In the genomic region with DNA sequence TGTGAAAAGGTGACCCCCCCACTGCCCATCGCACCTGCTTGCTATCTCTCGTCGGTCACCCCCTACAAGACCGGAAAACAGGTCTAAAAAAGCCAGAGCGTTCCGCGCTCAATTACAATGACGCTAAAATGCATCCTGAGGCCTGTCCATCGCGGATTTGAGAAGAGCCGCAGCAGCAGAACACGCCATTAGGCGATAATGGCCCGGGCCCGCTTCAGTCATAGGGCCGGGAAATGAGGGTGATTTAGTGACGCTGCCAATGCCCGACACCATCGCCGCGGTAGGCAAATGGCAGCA, we compare ENCODE assay signal across 19 cellular contexts.
DNase-seq lines count a peak whose midpoint lies in the region; ATAC-seq, FAIRE-seq and TF ChIP-seq lines count a peak whose summit lies in the region.
"Had no signal": no experiment of that assay in that cellular context is flagged by ENCODE, and none has a peak within 500 bp of the region (broad histone marks: within the 10 kb centered on the region; RNA-seq: fewer than 3 reads in every experiment).

No MANE protein-coding gene starts in this region.

- TF ChIP-seq CTCF in Calu3 (IDR thresholded peaks at IDR 0.05; ENCODE audit: unreplicated experiment), result no peak
- TF ChIP-seq CTCF in endothelial cell of umbilical vein (IDR thresholded peaks at IDR 0.05; ENCODE audit: extremely low read depth in 1 of 2, insufficient read depth in 1 of 2, low read depth in 1 of 2, low read length in 2 of 2), result no peak

- H3K36me3 ChIP-seq in endothelial cell of umbilical vein (ENCODE audit: control insufficient read depth in 2 of 2, extremely low read depth in 1 of 2, insufficient read depth in 2 of 2, low read length in 2 of 2), result no peaks in the 10 kb centered on the region
- H3K36me3 ChIP-seq in neuronal stem cell (replicated peaks in 1 of 2; ENCODE audit: control insufficient read depth in 2 of 2, insufficient read depth in 2 of 2, low read length in 2 of 2), result no peaks in the 10 kb centered on the region
- H3K36me3 ChIP-seq: BLaER1 treated with 17β-estradiol and CSF1 and Interleukin-3, amounts not matched to agents 10 nM and 100 nM; MG63 had no signal

- H3K4me1 Mint-ChIP-seq in Calu3 (ENCODE audit: low read depth, unreplicated experiment), result peaks cover 35% of the 10 kb centered on the region

- H2BK5ac ChIP-seq in neuronal stem cell (ENCODE audit: low read length), result no peak overlapping the region

- H4K8ac ChIP-seq in neuronal stem cell (ENCODE audit: low read depth, low read length), result no peak overlapping the region

- no peak overlapping the region for H3K14ac ChIP-seq in neuronal stem cell (ENCODE audit: low read length)

- no peak overlapping the region for H3K9ac ChIP-seq in endothelial cell of umbilical vein (replicated peaks; ENCODE audit: extremely low read depth, insufficient read depth, low read length)
- no peak overlapping the region for H3K9ac ChIP-seq in neuronal stem cell (ENCODE audit: low read depth, low read length, poor library complexity)
- H3K9ac ChIP-seq: BLaER1 treated with 17β-estradiol and CSF1 and Interleukin-3, amounts not matched to agents 10 nM and 100 nM had no signal

- H3K9me3 ChIP-seq in endothelial cell of umbilical vein (replicated peaks; ENCODE audit: control insufficient read depth, insufficient read depth, low read length) (no peaks in the 10 kb centered on the region), neuronal stem cell (replicated peaks in 1 of 2; ENCODE audit: control insufficient read depth in 2 of 2, insufficient read depth in 1 of 2, low read depth in 1 of 2, low read length in 2 of 2) (no peaks in the 10 kb centered on the region)
- H3K9me3 ChIP-seq: BLaER1 treated with 17β-estradiol and CSF1 and Interleukin-3, amounts not matched to agents 10 nM and 100 nM; MG63 had no signal

- no peak overlapping the region for H3K18ac ChIP-seq in neuronal stem cell (ENCODE audit: low read length)

- H3K4ac ChIP-seq in neuronal stem cell (ENCODE audit: low read length), result no peak overlapping the region

- no peaks in the 10 kb centered on the region for H3K9me3 Mint-ChIP-seq in Calu3 (ENCODE audit: low read depth, unreplicated experiment)
- H3K9me3 Mint-ChIP-seq: CD4-positive, alpha-beta T cell had no signal

- no peak for TF ChIP-seq POLR2A in endothelial cell of umbilical vein (IDR thresholded peaks at IDR 0.05; ENCODE audit: low read depth, low read length)

- H2AK5ac ChIP-seq in neuronal stem cell (ENCODE audit: low read depth, low read length), result no peak overlapping the region

- no peaks in the 10 kb centered on the region for H3K79me2 ChIP-seq in endothelial cell of umbilical vein (ENCODE audit: control insufficient read depth, insufficient read depth, low read length)

- H3K4me1 ChIP-seq in endothelial cell of umbilical vein (ENCODE audit: control insufficient read depth, extremely low read depth, insufficient read depth, low read length) (no peaks in the 10 kb centered on the region), neuronal stem cell (ENCODE audit: control insufficient read depth in 2 of 2, insufficient read depth in 1 of 2, low read depth in 1 of 2, low read length in 2 of 2) (peaks cover 0 to 2% of the 10 kb centered on the region in 2 donors)

- peaks cover 7 to 8% of the 10 kb centered on the region in 2 experiments for H3K27me3 ChIP-seq in endothelial cell of umbilical vein (ENCODE audit: control insufficient read depth in 2 of 2, insufficient read depth in 2 of 2, low read length in 2 of 2)
- no peaks in the 10 kb centered on the region for H3K27me3 ChIP-seq in neuronal stem cell (ENCODE audit: control insufficient read depth in 3 of 3, insufficient read depth in 3 of 3, low read depth in 1 of 3, low read length in 3 of 3)
- H3K27me3 ChIP-seq: BLaER1 treated with 17β-estradiol and CSF1 and Interleukin-3, amounts not matched to agents 10 nM and 100 nM; MG63 had no signal

- H3K4me3 Mint-ChIP-seq in Calu3 (ENCODE audit: low read depth, unreplicated experiment), result no peak overlapping the region
- H3K4me3 Mint-ChIP-seq: CD4-positive, alpha-beta T cell had no signal

- H2BK12ac ChIP-seq in neuronal stem cell (ENCODE audit: low read length), result no peak overlapping the region

- H3K27ac Mint-ChIP-seq in Calu3 (ENCODE audit: unreplicated experiment), result peak overlapping the region; percentile 47
- H3K27ac Mint-ChIP-seq: CD4-positive, alpha-beta T cell had no signal

- CTCF ChIA-PET in Calu3 (lab: Charles Lee) (interaction anchor here (1.9 kb wide), 1 partner anchor 85 kb away, joined by 6 read pairs; no protein-coding TSS in a partner anchor), endothelial cell of umbilical vein (lab: Charles Lee) (interaction anchor here (0.6 to 4.8 kb wide), 20 partner anchors 8 to 827 kb away, joined by 3 to 76 read pairs (median 4); no protein-coding TSS in a partner anchor)

- no peaks in the 10 kb centered on the region for H3K27me3 Mint-ChIP-seq in Calu3 (ENCODE audit: unreplicated experiment)

- dilution Hi-C loops in endothelial cell of umbilical vein (cut with MboI; ENCODE audit: extremely low pct_ligation_motif_present, low sequenced_read_pairs), result no loop called here

- no peaks in the 10 kb centered on the region for H3K9me1 ChIP-seq in endothelial cell of umbilical vein (replicated peaks; ENCODE audit: control insufficient read depth, extremely low read depth, insufficient read depth, low read length)

- no peak for DNase-seq in Calu3
- DNase-seq in NCI-H69 (lab: John Stamatoyannopoulos, UW), result peak; percentile 74
- DNase-seq in endothelial cell of umbilical vein (ENCODE audit: low read depth, low spot score), result no peak
- no peak for DNase-seq in neuronal stem cell (ENCODE audit: low spot score)
- DNase-seq in mucosa of gallbladder (ENCODE audit: low spot score), result no peak
- no peak for DNase-seq in HuH-7 (ENCODE audit: low spot score)
- DNase-seq: CD4-positive, alpha-beta T cell; DMS53; IMR-90; KG1; MG63; NCI-H1105 treated with DMSO at 0.1 percent for 48 hours; NCI-H2029; NCI-H526 treated with DMSO at 0.1 percent for 48 hours; SHP77 had no signal

- H3K23ac ChIP-seq in neuronal stem cell (ENCODE audit: low read depth, low read length, poor library complexity), result no peak overlapping the region

- intact Hi-C loops in Calu3 (cut with micrococcal nuclease; ENCODE audit: unreplicated experiment) (loop anchor here (5.0 to 10.0 kb wide), 3 partner anchors 180 to 847 kb away; partner anchors contain the start of gene CTBS), endothelial cell of umbilical vein (cut with micrococcal nuclease) (no loop called here)

- POLR2A ChIA-PET in endothelial cell of umbilical vein (lab: Charles Lee), result no interaction called here

- H2BK120ac ChIP-seq in neuronal stem cell (ENCODE audit: low read depth, low read length), result no peak overlapping the region

- no peaks in the 10 kb centered on the region for H4K20me1 ChIP-seq in endothelial cell of umbilical vein (replicated peaks; ENCODE audit: control insufficient read depth, extremely low read depth, insufficient read depth, low read length)
- H4K20me1 ChIP-seq: BLaER1 treated with 17β-estradiol and CSF1 and Interleukin-3, amounts not matched to agents 10 nM and 100 nM had no signal

- H3K79me1 ChIP-seq in neuronal stem cell (ENCODE audit: low read depth, low read length), result no peaks in the 10 kb centered on the region

- H3K27ac ChIP-seq in endothelial cell of umbilical vein (ENCODE audit: insufficient read depth, low read depth, low read length), result no peak overlapping the region
- H3K27ac ChIP-seq in neuronal stem cell (replicated peaks; ENCODE audit: low read length), result no peak overlapping the region
- H3K27ac ChIP-seq: BLaER1 treated with 17β-estradiol and CSF1 and Interleukin-3, amounts not matched to agents 10 nM and 100 nM; RWPE1 had no signal

- no TSS peak for BruUV-seq in Calu3 (replicated peaks; lab: Mats Ljungman, UMichigan)
- BruUV-seq in endothelial cell of umbilical vein (replicated peaks; lab: Mats Ljungman, UMichigan), result no TSS peak

- no peak overlapping the region for H4K91ac ChIP-seq in neuronal stem cell (ENCODE audit: low read depth, low read length, poor library complexity)

- no peak overlapping the region for H3K4me3 ChIP-seq in endothelial cell of umbilical vein (replicated peaks in 1 of 3; ENCODE audit: insufficient read depth in 1 of 3, low read depth in 1 of 3, low read length in 3 of 3)
- H3K4me3 ChIP-seq in neuronal stem cell (ENCODE audit: low read length in 2 of 2), result no peak overlapping the region
- H3K4me3 ChIP-seq: BLaER1 treated with 17β-estradiol and CSF1 and Interleukin-3, amounts not matched to agents 10 nM and 100 nM; GM12878; MG63 had no signal

- no peak overlapping the region for H2BK15ac ChIP-seq in neuronal stem cell (ENCODE audit: low read length)

- H3K4me2 ChIP-seq in endothelial cell of umbilical vein (ENCODE audit: insufficient read depth, low read length) (no peak overlapping the region), neuronal stem cell (ENCODE audit: insufficient read depth, low read length, poor library complexity, severe bottlenecking) (no peak overlapping the region)
- H3K4me2 ChIP-seq: BLaER1 treated with 17β-estradiol and CSF1 and Interleukin-3, amounts not matched to agents 10 nM and 100 nM had no signal

- ATAC-seq in HG02973 (IDR thresholded peaks at IDR 0.05; ENCODE audit: unreplicated experiment), result no peak
- ATAC-seq: GM12878 had no signal

- H3K36me3 Mint-ChIP-seq in Calu3 (ENCODE audit: insufficient read depth, unreplicated experiment), result no peaks in the 10 kb centered on the region

- no peak for FAIRE-seq in endothelial cell of umbilical vein (lab: Jason Lieb, UNC)
- FAIRE-seq: GM12878 had no signal

- H2AFZ ChIP-seq in endothelial cell of umbilical vein (ENCODE audit: low read depth, low read length), result peak overlapping the region; percentile 70
- H2AFZ ChIP-seq in neuronal stem cell (ENCODE audit: low read length), result peak overlapping the region; percentile 40

- WGBS in neuronal stem cell (ENCODE audit: extremely low coverage in 2 of 2, insufficient read length in 2 of 2, insufficient replicate concordance in 1 of 2), 2 donors, result no CpG with 5 or more reads among the region's 21 CpGs

TF ChIP-seq in endothelial cell of umbilical vein, 7 proteins besides CTCF, POLR2A, EP300 and RAD21:
- TF ChIP-seq, protein P1, sequence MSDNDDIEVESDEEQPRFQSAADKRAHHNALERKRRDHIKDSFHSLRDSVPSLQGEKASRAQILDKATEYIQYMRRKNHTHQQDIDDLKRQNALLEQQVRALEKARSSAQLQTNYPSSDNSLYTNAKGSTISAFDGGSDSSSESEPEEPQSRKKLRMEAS (IDR thresholded peaks at IDR 0.05; ENCODE audit: insufficient read depth, insufficient read length), result no peak
TF ChIP-seq in endothelial cell of umbilical vein: peak in this region for 0.
